Comparison of ENCODE assay signal across 9 cellular contexts in genomic region chr14:31090872-31091764, GRCh38.
DNase-seq lines count a peak whose midpoint lies in the region; ATAC-seq and TF ChIP-seq lines count a peak whose summit lies in the region.
"Had no signal": no experiment of that assay in that cellular context is flagged by ENCODE, and none has a peak within 500 bp of the region (broad histone marks: within the 10 kb centered on the region; RNA-seq: fewer than 3 reads in every experiment).

No MANE protein-coding gene starts in this region.

- intact Hi-C loops in ascending aorta (cut with DNase I) (no loop called here), uterus (cut with DNase I; ENCODE audit: low total_unique reads) (no loop called here)

- peak; percentile 61 for DNase-seq in SIG-M5 treated with dmso at 0.1 percent for 504 hours (lab: John Stamatoyannopoulos, UW; ENCODE audit: unreplicated experiment)
- DNase-seq in SIG-M5 (lab: John Stamatoyannopoulos, UW): no peak
- peak; percentile 27 to 85 for DNase-seq in ascending aorta (ENCODE audit: low spot score in 2 of 2)
- peak; percentile 21 to 50 for DNase-seq in uterus
- DNase-seq: DND-41 had no signal

- H3K4me3 ChIP-seq in ascending aorta: no peak overlapping the region
- H3K4me3 ChIP-seq in uterus: no peak overlapping the region

- H3K27ac ChIP-seq in ascending aorta (peak overlapping the region; percentile 74 to 78), layer of hippocampus (ENCODE audit: low read depth, low read length) (peak overlapping the region; percentile 46), uterus (peak overlapping the region; percentile 62 to 72)

- H3K4me1 ChIP-seq in ascending aorta (peaks cover 0 to 6% of the 10 kb centered on the region in 2 donors), uterus (no peaks in the 10 kb centered on the region)

- TF ChIP-seq CTCF in ascending aorta (IDR thresholded peaks at IDR 0.05): no peak
- TF ChIP-seq CTCF in uterus (IDR thresholded peaks at IDR 0.05): no peak

- H3K27me3 ChIP-seq in ascending aorta (no peaks in the 10 kb centered on the region), layer of hippocampus (ENCODE audit: control insufficient read depth, insufficient read depth, low read length) (no peaks in the 10 kb centered on the region), uterus (no peaks in the 10 kb centered on the region)

- no peak for ATAC-seq in GM18909 (IDR thresholded peaks at IDR 0.05; ENCODE audit: poor library complexity, unreplicated experiment)
- no peak for ATAC-seq in HG03095 (IDR thresholded peaks at IDR 0.05; ENCODE audit: unreplicated experiment)
- no peak for ATAC-seq in HG02981 (IDR thresholded peaks at IDR 0.05; ENCODE audit: unreplicated experiment)

- H3K36me3 ChIP-seq in ascending aorta: no peaks in the 10 kb centered on the region
- no peaks in the 10 kb centered on the region for H3K36me3 ChIP-seq in uterus

- TF ChIP-seq POLR2A in uterus (IDR thresholded peaks at IDR 0.05): no peak

- H3K9me3 ChIP-seq in ascending aorta (no peaks in the 10 kb centered on the region), uterus (no peaks in the 10 kb centered on the region)
